ENCODE assay signal across 1 cellular context in genomic region chr19:15702590-15702930, GRCh38.
TF ChIP-seq lines count a peak whose summit lies in the region.

No MANE protein-coding gene starts in this region.

TF ChIP-seq in HepG2, 621 proteins besides CTCF, POLR2A, EP300 and RAD21 (continued from another document):
- TF ChIP-seq HNF4A (CRISPR knock-in tag; IDR thresholded peaks at IDR 0.05) (peak; percentile 25; the same call in 1 of the 2 replicates), STAG1 (CRISPR knock-in tag; IDR thresholded peaks at IDR 0.05) (peak; percentile 67), SIX1 (CRISPR knock-in tag; IDR thresholded peaks at IDR 0.05; ENCODE audit: borderline replicate concordance) (peak; percentile 62; the same call in 1 of the 2 replicates), HMGXB4 (CRISPR knock-in tag; IDR thresholded peaks at IDR 0.05; ENCODE audit: borderline replicate concordance in 1 of 2, low read depth in 1 of 2) (0 out of 4 replicates have a peak, but pooled peaks of 1 of the 2 experiments have one; percentile 25), MIER2 (CRISPR knock-in tag; IDR thresholded peaks at IDR 0.05) (peak; percentile 42; the same call in 1 of the 2 replicates), JARID2 (CRISPR knock-in tag; IDR thresholded peaks at IDR 0.05; ENCODE audit: insufficient replicate concordance) (no peak), FOXK1 (CRISPR knock-in tag; IDR thresholded peaks at IDR 0.05; ENCODE audit: borderline replicate concordance, low read depth) (peak; percentile 30; the same call in 1 of the 2 replicates), TFAP4 (IDR thresholded peaks at IDR 0.05; ENCODE audit: borderline replicate concordance, low read depth) (peak; percentile 85), UBTF (CRISPR knock-in tag; IDR thresholded peaks at IDR 0.05) (0 out of 2 replicates have a peak, but pooled peaks have one; percentile 33), RNF219 (CRISPR knock-in tag; IDR thresholded peaks at IDR 0.05) (no peak), SMC3 (IDR thresholded peaks at IDR 0.05; ENCODE audit: low read length) (peak; percentile 46; the same call in 1 of the 2 replicates), NR3C1 (CRISPR knock-in tag; IDR thresholded peaks at IDR 0.05) (no peak), HNF1A (IDR thresholded peaks at IDR 0.05; ENCODE audit: low read depth) (no peak), HNF1A (CRISPR knock-in tag; IDR thresholded peaks at IDR 0.05; ENCODE audit: borderline replicate concordance) (no peak), ZNF660 (CRISPR knock-in tag; IDR thresholded peaks at IDR 0.05; ENCODE audit: borderline replicate concordance, low read depth) (no peak), ARID5B (CRISPR knock-in tag; IDR thresholded peaks at IDR 0.05) (peak; percentile 30; the same call in 1 of the 2 replicates), SMAD3 (CRISPR knock-in tag; IDR thresholded peaks at IDR 0.05) (no peak), CEBPG (CRISPR knock-in tag; IDR thresholded peaks at IDR 0.05) (peak; percentile 19; the same call in 1 of the 2 replicates), MAX (IDR thresholded peaks at IDR 0.05) (peak; percentile 22; the same call in 1 of the 2 replicates), ATF5 (CRISPR knock-in tag; IDR thresholded peaks at IDR 0.05; ENCODE audit: low read depth) (no peak), ZNF24 (IDR thresholded peaks at IDR 0.05) (0 out of 2 replicates have a peak, but pooled peaks have one; percentile 20), MAF1 (CRISPR knock-in tag; IDR thresholded peaks at IDR 0.05; ENCODE audit: borderline replicate concordance) (no peak), CEBPB (IDR thresholded peaks at IDR 0.05; ENCODE audit: borderline replicate concordance, low read depth, low read length) (peak; percentile 58; the same call in 1 of the 2 replicates), RXRB (CRISPR knock-in tag; IDR thresholded peaks at IDR 0.05; ENCODE audit: borderline replicate concordance) (peak; percentile 24; the same call in 1 of the 2 replicates), MBD4 (IDR thresholded peaks at IDR 0.05; ENCODE audit: borderline replicate concordance, low read length) (no peak), XRCC5 (optimal IDR thresholded peaks at IDR 0.05; ENCODE audit: low read length) (peak; percentile 33), ZNF574 (CRISPR knock-in tag; IDR thresholded peaks at IDR 0.05) (0 out of 2 replicates have a peak, but pooled peaks have one; percentile 21), THAP7 (CRISPR knock-in tag; IDR thresholded peaks at IDR 0.05) (no peak), JDP2 (CRISPR knock-in tag; IDR thresholded peaks at IDR 0.05; ENCODE audit: borderline replicate concordance) (no peak)
